ENCODE assay signal across 34 cellular contexts in the genomic region with DNA sequence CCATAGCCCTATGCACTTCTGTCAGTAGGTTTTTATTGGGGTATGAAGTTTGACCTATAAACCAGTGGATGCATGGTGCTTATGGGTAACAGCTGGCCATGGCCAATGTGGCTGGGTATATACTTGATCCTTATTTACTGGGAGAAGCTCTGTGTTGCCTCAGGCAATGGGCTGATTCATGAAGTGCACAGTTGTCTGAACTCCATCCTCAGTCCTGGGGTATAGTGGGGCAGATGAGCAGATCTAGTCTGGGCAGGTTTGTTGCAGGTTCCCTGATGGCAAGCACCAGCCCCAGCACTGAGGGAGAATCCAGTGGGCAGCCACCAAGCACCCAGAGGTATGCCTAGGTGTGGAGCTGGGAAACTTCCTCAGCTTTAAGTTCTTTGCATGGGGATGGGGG.
"Had no signal": no experiment of that assay in that cellular context is flagged by ENCODE, and none has a peak within 500 bp of the region (broad histone marks: within the 10 kb centered on the region; RNA-seq: fewer than 3 reads in every experiment).

No MANE protein-coding gene starts in this region.

- H3K4me3 ChIP-seq: MG63 had no signal

- DNase-seq: Karpas-422, Kasumi-1, MG63, MM.1S, MV-4-11, NCI-H1048, NCI-H1092, NCI-H1092 treated with DMSO at 0.1 percent for 48 hours, NCI-H1105, NCI-H1105 treated with DMSO at 0.1 percent for 48 hours, NCI-H1417, NCI-H1417 treated with DMSO at 0.1 percent for 48 hours, NCI-H1436, NCI-H1436 treated with DMSO at 0.1 percent for 48 hours, NCI-H146, NCI-H1694, NCI-H1694 treated with DMSO at 0.1 percent for 48 hours, NCI-H187, NCI-H187 treated with DMSO at 0.1 percent for 48 hours, NCI-H1930, NCI-H2029, NCI-H2029 treated with DMSO at 0.1 percent for 48 hours, NCI-H2081, NCI-H2081 treated with DMSO at 0.1 percent for 48 hours, NCI-H2107, NCI-H2171, NCI-H2171 treated with DMSO at 0.1 percent for 48 hours, NCI-H2227 treated with DMSO at 0.1 percent for 48 hours, NCI-H226, NCI-H345, NCI-H446, NCI-H446 treated with DMSO at 0.1 percent for 48 hours, NCI-H510A, NCI-H510A treated with DMSO at 0.1 percent for 48 hours had no signal

- H3K9me3 ChIP-seq: MG63 had no signal

- H3K36me3 ChIP-seq: MG63 had no signal

- H3K27me3 ChIP-seq: MG63 had no signal
